In the genomic region with DNA sequence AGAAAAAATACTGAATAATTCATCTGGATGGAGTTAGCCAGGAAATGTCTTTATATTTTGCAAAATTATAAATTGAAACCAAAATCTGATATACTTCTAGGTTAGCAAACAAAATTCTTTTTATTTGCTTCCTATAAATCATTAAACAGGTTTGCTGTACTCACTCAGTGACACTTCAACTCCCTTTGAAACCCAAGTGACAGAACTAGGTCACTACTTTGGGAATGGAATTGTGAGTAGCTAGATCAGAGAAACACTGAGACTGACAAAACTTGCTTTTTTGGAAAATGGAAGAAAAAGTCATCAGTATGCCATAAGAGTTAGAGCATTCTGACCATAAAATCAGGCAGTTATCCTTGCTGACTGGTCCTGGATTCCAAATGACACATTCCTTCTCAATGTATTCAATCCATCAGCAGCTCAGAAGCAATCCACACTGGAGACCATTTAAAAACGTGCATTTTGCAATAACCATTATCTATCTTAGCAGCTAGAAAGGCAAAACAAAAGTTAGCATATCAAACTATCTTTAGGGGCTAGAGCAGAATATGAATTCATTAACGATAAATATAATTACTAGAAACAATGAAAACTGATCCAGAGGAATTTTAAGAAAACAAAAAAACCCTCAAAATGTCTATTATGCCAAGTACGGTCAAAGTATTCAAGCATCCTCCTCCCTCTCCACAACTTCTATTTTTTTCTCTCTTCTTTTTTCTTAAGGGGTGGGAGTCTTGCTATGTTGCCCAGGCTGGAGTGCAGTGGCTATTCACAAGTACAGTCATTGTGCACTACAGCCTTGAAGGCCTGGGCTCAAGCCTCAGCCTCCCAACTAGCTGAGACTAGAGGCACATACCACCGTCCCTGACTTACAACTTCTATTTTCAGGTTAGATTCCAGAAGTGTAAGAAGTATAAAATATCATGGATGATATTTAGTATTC, we compare ENCODE assay signal across 10 cellular contexts.
DNase-seq lines count a peak whose midpoint lies in the region; ATAC-seq and TF ChIP-seq lines count a peak whose summit lies in the region.
"Had no signal": no experiment of that assay in that cellular context is flagged by ENCODE, and none has a peak within 500 bp of the region (broad histone marks: within the 10 kb centered on the region; RNA-seq: fewer than 3 reads in every experiment).

No MANE protein-coding gene starts in this region.

- H3K4me3 ChIP-seq in adipocyte (ENCODE audit: low read length) (peak overlapping the region; percentile 28), suprapubic skin (no peak overlapping the region)

- H3K27ac Mint-ChIP-seq in activated CD4-positive, alpha-beta T cell treated with anti-CD3 and anti-CD28 coated beads, Interleukin-2, amount 10 ng/mL, durations not matched to agents 24 days and 14 days = no peak overlapping the region

- peak overlapping the region; percentile 53 for H3K9ac ChIP-seq in adipocyte (ENCODE audit: low read length)

- no peak for TF ChIP-seq POLR2A in suprapubic skin (IDR thresholded peaks at IDR 0.05)

- intact Hi-C loops in activated CD4-positive, alpha-beta T cell treated with anti-CD3 and anti-CD28 coated beads, Interleukin-2, amount 10 ng/mL, durations not matched to agents 24 days and 14 days (cut with micrococcal nuclease) = no loop called here

- H3K4me1 ChIP-seq in adipocyte (ENCODE audit: control insufficient read depth, insufficient read depth, low read length) (peaks cover 34% of the 10 kb centered on the region), suprapubic skin (peaks cover 6% of the 10 kb centered on the region)

- H3K9me3 ChIP-seq in adipocyte (ENCODE audit: control insufficient read depth, low read length) (no peaks in the 10 kb centered on the region), suprapubic skin (no peaks in the 10 kb centered on the region)

- ATAC-seq in GM21381 (IDR thresholded peaks at IDR 0.05; ENCODE audit: unreplicated experiment) = no peak
- no peak for ATAC-seq in GM19023 (IDR thresholded peaks at IDR 0.05; ENCODE audit: unreplicated experiment)
- no peak for ATAC-seq in GM21576 (IDR thresholded peaks at IDR 0.05; ENCODE audit: unreplicated experiment)

- TF ChIP-seq EP300 in suprapubic skin (IDR thresholded peaks at IDR 0.05) = no peak

- H3K36me3 Mint-ChIP-seq in activated CD4-positive, alpha-beta T cell treated with anti-CD3 and anti-CD28 coated beads, Interleukin-2, amount 10 ng/mL, durations not matched to agents 24 days and 14 days (ENCODE audit: low read depth) = peaks cover 49% of the 10 kb centered on the region

- no peaks in the 10 kb centered on the region for H3K9me3 Mint-ChIP-seq in activated CD4-positive, alpha-beta T cell treated with anti-CD3 and anti-CD28 coated beads, Interleukin-2, amount 10 ng/mL, durations not matched to agents 24 days and 14 days

- H3K4me1 Mint-ChIP-seq in activated CD4-positive, alpha-beta T cell treated with anti-CD3 and anti-CD28 coated beads, Interleukin-2, amount 10 ng/mL, durations not matched to agents 24 days and 14 days = peaks cover 2% of the 10 kb centered on the region

- peak; percentile 28 for DNase-seq in activated CD4-positive, alpha-beta T cell treated with anti-CD3 and anti-CD28 coated beads, Interleukin-2, amount 10 ng/mL, durations not matched to agents 24 days and 14 days
- DNase-seq in activated CD4-positive, alpha-beta T cell treated with anti-CD3 and anti-CD28 coated beads for 48 hours = no peak
- peak; percentile 52 for DNase-seq in adipocyte (ENCODE audit: low read depth)
- peak; percentile 55 for DNase-seq in iris pigment epithelial cell (ENCODE audit: low read depth)
- no peak for DNase-seq in suprapubic skin (ENCODE audit: low spot score in 2 of 2)
- DNase-seq: 8988T, DMS79 treated with DMSO at 0.1 percent for 48 hours had no signal

- 76% methylated on average over 4 of the region's 4 CpGs for WGBS in suprapubic skin

- H3K4me3 Mint-ChIP-seq in activated CD4-positive, alpha-beta T cell treated with anti-CD3 and anti-CD28 coated beads, Interleukin-2, amount 10 ng/mL, durations not matched to agents 24 days and 14 days = no peak overlapping the region

- peak overlapping the region; percentile 17 for H3K27ac ChIP-seq in suprapubic skin

- H3K27me3 ChIP-seq in adipocyte (replicated peaks; ENCODE audit: control insufficient read depth, insufficient read depth, low read length) = no peaks in the 10 kb centered on the region
- H3K27me3 ChIP-seq in suprapubic skin = no peaks in the 10 kb centered on the region

- no peaks in the 10 kb centered on the region for H3K27me3 Mint-ChIP-seq in activated CD4-positive, alpha-beta T cell treated with anti-CD3 and anti-CD28 coated beads, Interleukin-2, amount 10 ng/mL, durations not matched to agents 24 days and 14 days

- H3K36me3 ChIP-seq in adipocyte (ENCODE audit: control insufficient read depth, insufficient read depth, low read length, severe bottlenecking) (peaks cover 74% of the 10 kb centered on the region), suprapubic skin (peaks cover 43% of the 10 kb centered on the region)

- TF ChIP-seq CTCF in suprapubic skin (IDR thresholded peaks at IDR 0.05) = no peak

Comparison
In these comparisons a context has a peak if more than half of its experiments do, and no peak if none do; other contexts are left out.
1. DNase-seq: peak in activated CD4-positive, alpha-beta T cell treated with anti-CD3 and anti-CD28 coated beads, Interleukin-2, amount 10 ng/mL, durations not matched to agents 24 days and 14 days (single experiment), adipocyte (single experiment) and iris pigment epithelial cell (single experiment); none in activated CD4-positive, alpha-beta T cell treated with anti-CD3 and anti-CD28 coated beads for 48 hours (single experiment) and suprapubic skin (0 of 2).